Comparison of ENCODE assay signal across 1 cellular context in the genomic region with DNA sequence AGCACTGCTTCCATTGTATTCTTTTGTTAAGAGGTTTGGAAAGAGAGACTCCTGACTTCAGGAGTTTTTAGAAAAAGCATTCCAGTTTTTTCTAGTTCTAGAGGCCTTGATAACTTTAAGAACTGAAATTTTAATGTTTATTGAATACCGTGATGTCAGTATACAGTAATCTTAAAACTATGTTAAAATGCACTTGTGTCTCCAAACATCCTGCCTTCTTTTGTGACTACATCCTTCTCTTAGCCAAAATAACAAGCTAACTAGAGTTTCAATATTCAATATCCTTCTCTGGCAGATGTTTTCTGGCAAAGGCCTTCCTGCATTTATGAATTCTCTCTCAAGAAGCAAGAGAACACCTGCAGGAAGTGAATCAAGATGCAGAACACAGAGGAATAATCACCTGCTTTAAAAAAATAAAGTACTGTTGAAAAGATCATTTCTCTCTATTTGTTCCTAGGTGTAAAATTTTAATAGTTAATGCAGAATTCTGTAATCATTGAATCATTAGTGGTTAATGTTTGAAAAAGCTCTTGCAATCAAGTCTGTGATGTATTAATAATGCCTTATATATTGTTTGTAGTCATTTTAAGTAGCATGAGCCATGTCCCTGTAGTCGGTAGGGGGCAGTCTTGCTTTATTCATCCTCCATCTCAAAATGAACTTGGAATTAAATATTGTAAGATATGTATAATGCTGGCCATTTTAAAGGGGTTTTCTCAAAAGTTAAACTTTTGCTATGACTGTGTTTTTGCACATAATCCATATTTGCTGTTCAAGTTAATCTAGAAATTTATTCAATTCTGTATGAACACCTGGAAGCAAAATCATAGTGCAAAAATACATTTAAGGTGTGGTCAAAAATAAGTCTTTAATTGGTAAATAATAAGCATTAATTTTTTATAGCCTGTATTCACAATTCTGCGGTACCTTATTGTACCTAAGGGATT.
TF ChIP-seq lines count a peak whose summit lies in the region.

No MANE protein-coding gene starts in this region.

TF ChIP-seq in HepG2, 621 proteins besides CTCF, POLR2A, EP300 and RAD21 (continued from another document):
- TF ChIP-seq, protein P1, sequence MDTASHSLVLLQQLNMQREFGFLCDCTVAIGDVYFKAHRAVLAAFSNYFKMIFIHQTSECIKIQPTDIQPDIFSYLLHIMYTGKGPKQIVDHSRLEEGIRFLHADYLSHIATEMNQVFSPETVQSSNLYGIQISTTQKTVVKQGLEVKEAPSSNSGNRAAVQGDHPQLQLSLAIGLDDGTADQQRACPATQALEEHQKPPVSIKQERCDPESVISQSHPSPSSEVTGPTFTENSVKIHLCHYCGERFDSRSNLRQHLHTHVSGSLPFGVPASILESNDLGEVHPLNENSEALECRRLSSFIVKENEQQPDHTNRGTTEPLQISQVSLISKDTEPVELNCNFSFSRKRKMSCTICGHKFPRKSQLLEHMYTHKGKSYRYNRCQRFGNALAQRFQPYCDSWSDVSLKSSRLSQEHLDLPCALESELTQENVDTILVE (CRISPR knock-in tag; IDR thresholded peaks at IDR 0.05) = 0 out of 2 replicates have a peak, but pooled peaks have one; percentile 32
- TF ChIP-seq MTA1 (CRISPR knock-in tag; IDR thresholded peaks at IDR 0.05; ENCODE audit: borderline replicate concordance) (no peak), PPARG (CRISPR knock-in tag; conservative IDR thresholded peaks at IDR 0.05) (peak; percentile 27; the same call in 1 of the 2 replicates), SALL1 (CRISPR knock-in tag; IDR thresholded peaks at IDR 0.05) (no peak), ZNF256 (CRISPR knock-in tag; conservative IDR thresholded peaks at IDR 0.05) (no peak)
TF ChIP-seq in HepG2: peak in this region for 6.
